8 cellular contexts compared by ENCODE assay signal in genomic region chr12:19129486-19130223, GRCh38. TPM values are rescaled to one million over a fixed set of nuclear protein-coding genes. Genes with fewer than 3 reads are reported as not detected.
DNase-seq lines count a peak whose midpoint lies in the region; ATAC-seq and TF ChIP-seq lines count a peak whose summit lies in the region.

Gene PLEKHA5 (plus strand): TSS chr12:19129733. CDS start chr12:19129800, 67 bp downstream.

- H3K27me3 Mint-ChIP-seq in Calu3 (ENCODE audit: unreplicated experiment) = no peaks in the 10 kb centered on the region

- WGBS in esophagus, 2 donors = 0 to 1% methylated on average over 33 to 103 of the region's 103 CpGs

- TF ChIP-seq CTCF in Calu3 (IDR thresholded peaks at IDR 0.05; ENCODE audit: unreplicated experiment) (no peak), HCT116 (IDR thresholded peaks at IDR 0.05 in 2 of 3, conservative IDR thresholded peaks at IDR 0.05 in 1 of 3; ENCODE audit: borderline replicate concordance in 1 of 3, insufficient read depth in 1 of 3, low read depth in 2 of 3, low read length in 2 of 3) (0 out of 6 replicates have a peak, but pooled peaks of 1 of the 3 experiments have one; percentile 8)

- H2AFZ ChIP-seq in HCT116 (ENCODE audit: low read depth, low read length, poor library complexity, severe bottlenecking) = peak within 1 kb of the TSS; percentile 97

- POLR2A ChIA-PET in HCT116 (lab: Charles Lee) = no interaction called here

- H4K20me1 ChIP-seq in HCT116 (ENCODE audit: insufficient read depth) = no peaks in the 10 kb centered on the region

- ATAC-seq in HCT116 (peak; percentile 78), HG02973 (IDR thresholded peaks at IDR 0.05; ENCODE audit: unreplicated experiment) (no peak)
- ATAC-seq in stimulated activated naive CD8-positive, alpha-beta T cell treated with anti-CD3 and anti-CD28 coated beads, Interleukin-15, Interleukin-2, amounts not matched to agents 100 U/mL and 50 U/mL, for 24 hours = peak; percentile 69

- peak within 1 kb of the TSS; percentile 93 for H3K27ac ChIP-seq in HCT116 (ENCODE audit: low read depth, low read length)
- peak within 1 kb of the TSS; percentile 89 to 96 for H3K27ac ChIP-seq in esophagus (ENCODE audit: low read depth in 2 of 2, low read length in 1 of 2)

- peak; percentile 50 for TF ChIP-seq RAD21 in HCT116 (IDR thresholded peaks at IDR 0.05; ENCODE audit: low read depth)

- H3K79me2 ChIP-seq in HCT116 (ENCODE audit: insufficient read depth, low read length) = peaks cover 45% of the 10 kb centered on the region

- peaks cover 6% of the 10 kb centered on the region for H3K9me3 Mint-ChIP-seq in Calu3 (ENCODE audit: low read depth, unreplicated experiment)

- peak within 1 kb of the TSS; percentile 89 for H3K4me2 ChIP-seq in HCT116 (ENCODE audit: low read length)

- CTCF ChIA-PET in Calu3 (lab: Charles Lee) (no interaction called here), HCT116 (lab: Charles Lee) (no interaction called here)

- peak within 1 kb of the TSS; percentile 98 for H3K4me3 Mint-ChIP-seq in Calu3 (ENCODE audit: low read depth, unreplicated experiment)

- H3K4me1 Mint-ChIP-seq in Calu3 (ENCODE audit: low read depth, unreplicated experiment) = peaks cover 23% of the 10 kb centered on the region

- H3K27ac Mint-ChIP-seq in Calu3 (ENCODE audit: unreplicated experiment) = peak within 1 kb of the TSS; percentile 85

- H3K36me3 ChIP-seq in HCT116 (ENCODE audit: control insufficient read depth in 1 of 2, insufficient read depth in 2 of 2, low read length in 2 of 2) (no peaks in the 10 kb centered on the region; a peak in 1 of 4 replicates), esophagus (ENCODE audit: control insufficient read depth in 2 of 2, insufficient read depth in 2 of 2, low read length in 1 of 2) (no peaks in the 10 kb centered on the region)

- peak within 1 kb of the TSS; percentile 89 to 93 for H3K4me3 ChIP-seq in HCT116 (replicated peaks in 1 of 2; ENCODE audit: low read depth in 1 of 2, low read length in 2 of 2)
- H3K4me3 ChIP-seq in esophagus (ENCODE audit: low read depth in 1 of 2, low read length in 2 of 2) = peak within 1 kb of the TSS; percentile 84 to 91

- no peaks in the 10 kb centered on the region for H3K9me2 ChIP-seq in HCT116 (ENCODE audit: insufficient read depth)

- TF ChIP-seq POLR2A in HCT116 (IDR thresholded peaks at IDR 0.05; ENCODE audit: borderline replicate concordance, extremely low read depth, insufficient read depth, insufficient read length) = no peak

- H3K4me1 ChIP-seq in HCT116 (ENCODE audit: control insufficient read depth in 1 of 2, insufficient read depth in 2 of 2, low read length in 2 of 2) = peaks cover 2 to 18% of the 10 kb centered on the region in 2 experiments
- H3K4me1 ChIP-seq in esophagus (ENCODE audit: control insufficient read depth in 2 of 2, insufficient read depth in 2 of 2, low read length in 1 of 2) = no peaks in the 10 kb centered on the region

- H3K36me3 Mint-ChIP-seq in Calu3 (ENCODE audit: insufficient read depth, unreplicated experiment) = peaks cover 41% of the 10 kb centered on the region

- DNase-seq in Calu3 (peak; percentile 79), HCT116 (ENCODE audit: low read depth, low spot score) (peak; percentile 23), NCI-H524 treated with DMSO at 0.1 percent for 48 hours (lab: John Stamatoyannopoulos, UW) (peak; percentile 18), middle frontal gyrus (ENCODE audit: extremely low spot score, low spot score) (peak; percentile 33)
- peak; percentile 52 for DNase-seq in activated T-cell treated with anti-CD3 and anti-CD28 coated beads, Interleukin-2, amount 50 U/mL, for 1 hour
- DNase-seq in stimulated activated naive CD8-positive, alpha-beta T cell treated with anti-CD3 and anti-CD28 coated beads, Interleukin-15, Interleukin-2, amounts not matched to agents 100 U/mL and 50 U/mL, for 24 hours = peak; percentile 54

- H3K27me3 ChIP-seq in HCT116 (ENCODE audit: insufficient read depth, low read length) = no peaks in the 10 kb centered on the region
- no peaks in the 10 kb centered on the region for H3K27me3 ChIP-seq in esophagus (ENCODE audit: control insufficient read depth in 1 of 2, insufficient read depth in 2 of 2, low read length in 2 of 2)

- intact Hi-C loops in Calu3 (cut with micrococcal nuclease; ENCODE audit: unreplicated experiment) = loop anchor here (2.0 to 10.0 kb wide), 5 partner anchors 58 to 875 kb away; no protein-coding TSS in a partner anchor
- intact Hi-C loops in HCT116 (cut with micrococcal nuclease) = no loop called here

- peak within 1 kb of the TSS; percentile 72 for H3K9ac ChIP-seq in HCT116 (ENCODE audit: low read length)

- RAD21 ChIA-PET in HCT116 (lab: Charles Lee; ENCODE audit: low non-redundant PET in 1 of 2, low total read pairs in 2 of 2, uncharacterized antibody in 2 of 2, unreplicated experiment in 2 of 2) = no interaction called here

- H3K9me3 ChIP-seq in HCT116 (ENCODE audit: control insufficient read depth in 1 of 2, insufficient read depth in 1 of 2, low read depth in 1 of 2, low read length in 2 of 2) (peaks cover 3% of the 10 kb centered on the region in 2 experiments; a peak in 1 of 4 replicates), esophagus (ENCODE audit: control insufficient read depth in 2 of 2, insufficient read depth in 1 of 2, low read depth in 1 of 2, low read length in 1 of 2) (no peaks in the 10 kb centered on the region)

- no TSS peak for BruUV-seq in Calu3 (replicated peaks; lab: Mats Ljungman, UMichigan)
- no TSS peak for BruUV-seq in HCT116 (replicated peaks; lab: Mats Ljungman, UMichigan)

TF ChIP-seq in HCT116, 20 proteins besides CTCF, POLR2A, EP300 and RAD21:
- peak; percentile 68 for TF ChIP-seq POLR2AphosphoS5 (IDR thresholded peaks at IDR 0.05; ENCODE audit: low read depth, low read length)
- peak; percentile 40 for TF ChIP-seq YY1 (IDR thresholded peaks at IDR 0.05; ENCODE audit: extremely low read depth, insufficient replicate concordance, low read depth, low read length)
- peak; percentile 69 for TF ChIP-seq ZFX (IDR thresholded peaks at IDR 0.05)
- TF ChIP-seq EZH2 (IDR thresholded peaks at IDR 0.05) = no peak

RNA-seq across cellular contexts. Expression of gene PLEKHA5, which starts in this region (rescaled TPM):
- 49.2 and 57.9 TPM in 2 replicates for total RNA-seq in Calu3 (2022)
- 18.9 TPM for total RNA-seq in HCT116 (2021; ENCODE audit: unreplicated experiment)
- polyA plus RNA-seq in HCT116 (2012) = 7.0 and 8.6 TPM in 2 replicates
- polyA plus RNA-seq in esophagus = 10 to 100 TPM; 17.6 to 27.8 TPM

Comparison
In these comparisons a context has a peak if more than half of its experiments do, and no peak if none do; other contexts are left out.
1. DNase-seq: peak in every context shown above with its lines; median percentile 79 in Calu3; 54 in stimulated activated naive CD8-positive, alpha-beta T cell treated with anti-CD3 and anti-CD28 coated beads, Interleukin-15, Interleukin-2, amounts not matched to agents 100 U/mL and 50 U/mL, for 24 hours; 52 in activated T-cell treated with anti-CD3 and anti-CD28 coated beads, Interleukin-2, amount 50 U/mL, for 1 hour; 33 in middle frontal gyrus; 23 in HCT116; 18 in NCI-H524 treated with DMSO at 0.1 percent for 48 hours.